ENCODE assay signal across 1 cellular context in genomic region chr11:120510406-120511115, GRCh38.
TF ChIP-seq lines count a peak whose summit lies in the region.

No MANE protein-coding gene starts in this region.

TF ChIP-seq in WTC11, 78 proteins besides CTCF, POLR2A, EP300 and RAD21 (continued from another document):
- TF ChIP-seq, protein P1, sequence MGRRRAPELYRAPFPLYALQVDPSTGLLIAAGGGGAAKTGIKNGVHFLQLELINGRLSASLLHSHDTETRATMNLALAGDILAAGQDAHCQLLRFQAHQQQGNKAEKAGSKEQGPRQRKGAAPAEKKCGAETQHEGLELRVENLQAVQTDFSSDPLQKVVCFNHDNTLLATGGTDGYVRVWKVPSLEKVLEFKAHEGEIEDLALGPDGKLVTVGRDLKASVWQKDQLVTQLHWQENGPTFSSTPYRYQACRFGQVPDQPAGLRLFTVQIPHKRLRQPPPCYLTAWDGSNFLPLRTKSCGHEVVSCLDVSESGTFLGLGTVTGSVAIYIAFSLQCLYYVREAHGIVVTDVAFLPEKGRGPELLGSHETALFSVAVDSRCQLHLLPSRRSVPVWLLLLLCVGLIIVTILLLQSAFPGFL (CRISPR knock-in tag; IDR thresholded peaks at IDR 0.05; ENCODE audit: borderline replicate concordance) = no peak
- TF ChIP-seq, protein P2, sequence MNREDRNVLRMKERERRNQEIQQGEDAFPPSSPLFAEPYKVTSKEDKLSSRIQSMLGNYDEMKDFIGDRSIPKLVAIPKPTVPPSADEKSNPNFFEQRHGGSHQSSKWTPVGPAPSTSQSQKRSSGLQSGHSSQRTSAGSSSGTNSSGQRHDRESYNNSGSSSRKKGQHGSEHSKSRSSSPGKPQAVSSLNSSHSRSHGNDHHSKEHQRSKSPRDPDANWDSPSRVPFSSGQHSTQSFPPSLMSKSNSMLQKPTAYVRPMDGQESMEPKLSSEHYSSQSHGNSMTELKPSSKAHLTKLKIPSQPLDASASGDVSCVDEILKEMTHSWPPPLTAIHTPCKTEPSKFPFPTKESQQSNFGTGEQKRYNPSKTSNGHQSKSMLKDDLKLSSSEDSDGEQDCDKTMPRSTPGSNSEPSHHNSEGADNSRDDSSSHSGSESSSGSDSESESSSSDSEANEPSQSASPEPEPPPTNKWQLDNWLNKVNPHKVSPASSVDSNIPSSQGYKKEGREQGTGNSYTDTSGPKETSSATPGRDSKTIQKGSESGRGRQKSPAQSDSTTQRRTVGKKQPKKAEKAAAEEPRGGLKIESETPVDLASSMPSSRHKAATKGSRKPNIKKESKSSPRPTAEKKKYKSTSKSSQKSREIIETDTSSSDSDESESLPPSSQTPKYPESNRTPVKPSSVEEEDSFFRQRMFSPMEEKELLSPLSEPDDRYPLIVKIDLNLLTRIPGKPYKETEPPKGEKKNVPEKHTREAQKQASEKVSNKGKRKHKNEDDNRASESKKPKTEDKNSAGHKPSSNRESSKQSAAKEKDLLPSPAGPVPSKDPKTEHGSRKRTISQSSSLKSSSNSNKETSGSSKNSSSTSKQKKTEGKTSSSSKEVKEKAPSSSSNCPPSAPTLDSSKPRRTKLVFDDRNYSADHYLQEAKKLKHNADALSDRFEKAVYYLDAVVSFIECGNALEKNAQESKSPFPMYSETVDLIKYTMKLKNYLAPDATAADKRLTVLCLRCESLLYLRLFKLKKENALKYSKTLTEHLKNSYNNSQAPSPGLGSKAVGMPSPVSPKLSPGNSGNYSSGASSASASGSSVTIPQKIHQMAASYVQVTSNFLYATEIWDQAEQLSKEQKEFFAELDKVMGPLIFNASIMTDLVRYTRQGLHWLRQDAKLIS (CRISPR knock-in tag; IDR thresholded peaks at IDR 0.05; ENCODE audit: borderline replicate concordance) = no peak
- TF ChIP-seq, protein P3, sequence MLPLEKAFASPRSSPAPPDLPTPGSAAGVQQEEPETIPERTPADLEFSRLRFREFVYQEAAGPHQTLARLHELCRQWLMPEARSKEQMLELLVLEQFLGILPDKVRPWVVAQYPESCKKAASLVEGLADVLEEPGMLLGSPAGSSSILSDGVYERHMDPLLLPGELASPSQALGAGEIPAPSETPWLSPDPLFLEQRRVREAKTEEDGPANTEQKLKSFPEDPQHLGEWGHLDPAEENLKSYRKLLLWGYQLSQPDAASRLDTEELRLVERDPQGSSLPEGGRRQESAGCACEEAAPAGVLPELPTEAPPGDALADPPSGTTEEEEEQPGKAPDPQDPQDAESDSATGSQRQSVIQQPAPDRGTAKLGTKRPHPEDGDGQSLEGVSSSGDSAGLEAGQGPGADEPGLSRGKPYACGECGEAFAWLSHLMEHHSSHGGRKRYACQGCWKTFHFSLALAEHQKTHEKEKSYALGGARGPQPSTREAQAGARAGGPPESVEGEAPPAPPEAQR (CRISPR knock-in tag; IDR thresholded peaks at IDR 0.05) = no peak
- TF ChIP-seq, protein P4, sequence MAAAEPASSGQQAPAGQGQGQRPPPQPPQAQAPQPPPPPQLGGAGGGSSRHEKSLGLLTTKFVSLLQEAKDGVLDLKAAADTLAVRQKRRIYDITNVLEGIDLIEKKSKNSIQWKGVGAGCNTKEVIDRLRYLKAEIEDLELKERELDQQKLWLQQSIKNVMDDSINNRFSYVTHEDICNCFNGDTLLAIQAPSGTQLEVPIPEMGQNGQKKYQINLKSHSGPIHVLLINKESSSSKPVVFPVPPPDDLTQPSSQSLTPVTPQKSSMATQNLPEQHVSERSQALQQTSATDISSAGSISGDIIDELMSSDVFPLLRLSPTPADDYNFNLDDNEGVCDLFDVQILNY (CRISPR knock-in tag; IDR thresholded peaks at IDR 0.05) = no peak
- TF ChIP-seq ELF4 (CRISPR knock-in tag; IDR thresholded peaks at IDR 0.05; ENCODE audit: low read depth) (no peak), RORB (CRISPR knock-in tag; IDR thresholded peaks at IDR 0.05) (no peak), NFE2L1 (CRISPR knock-in tag; IDR thresholded peaks at IDR 0.05) (no peak), SOX15 (CRISPR knock-in tag; IDR thresholded peaks at IDR 0.05) (no peak), FOXJ3 (CRISPR knock-in tag; IDR thresholded peaks at IDR 0.05; ENCODE audit: borderline replicate concordance) (no peak), FOXP1 (CRISPR knock-in tag; IDR thresholded peaks at IDR 0.05; ENCODE audit: borderline replicate concordance) (no peak), ZNF317 (CRISPR knock-in tag; IDR thresholded peaks at IDR 0.05; ENCODE audit: borderline replicate concordance, low read depth) (no peak), ERG (CRISPR knock-in tag; IDR thresholded peaks at IDR 0.05) (no peak), ATF3 (CRISPR knock-in tag; conservative IDR thresholded peaks at IDR 0.05) (no peak), TP53 (CRISPR knock-in tag; IDR thresholded peaks at IDR 0.05) (no peak)
